In the genomic region with DNA sequence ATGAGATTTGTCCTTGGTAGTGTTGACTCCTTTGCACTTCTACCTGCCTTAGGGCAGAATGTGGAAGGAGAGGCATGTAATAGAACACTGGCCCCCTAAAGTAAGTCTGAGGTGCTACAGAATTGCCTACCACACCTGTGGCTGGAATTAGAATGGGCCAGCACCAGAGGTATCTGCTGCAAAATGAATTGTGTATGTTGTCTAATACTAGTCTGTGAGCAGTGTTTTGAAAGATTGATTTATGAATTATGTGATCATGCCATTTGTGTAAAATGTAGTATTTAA, we compare ENCODE assay signal across 21 cellular contexts. TPM values are rescaled to one million over a fixed set of nuclear protein-coding genes. Genes with fewer than 3 reads are reported as not detected.
DNase-seq lines count a peak whose midpoint lies in the region; ATAC-seq, FAIRE-seq and TF ChIP-seq lines count a peak whose summit lies in the region.
"Had no signal": no experiment of that assay in that cellular context is flagged by ENCODE, and none has a peak within 500 bp of the region (broad histone marks: within the 10 kb centered on the region; RNA-seq: fewer than 3 reads in every experiment).

No MANE protein-coding gene starts in this region.

- no peak for DNase-seq in cardiac muscle cell (ENCODE audit: low read depth in 1 of 2, low spot score in 1 of 2)
- DNase-seq in Right ventricle myocardium inferior (ENCODE audit: missing footprints) = no peak
- DNase-seq in MM.1S = no peak
- no peak for DNase-seq in foreskin keratinocyte
- DNase-seq in urothelium cell line (ENCODE audit: low spot score) = no peak
- DNase-seq in NCI-H510A (lab: John Stamatoyannopoulos, UW) = no peak
- no peak for DNase-seq in SHP77 (lab: John Stamatoyannopoulos, UW)
- DNase-seq: activated CD4-positive, alpha-beta T cell treated with anti-CD3 and anti-CD28 coated beads, Interleukin-2, amount 50 U/mL, for 4 hours; aorta; effector memory CD4-positive, alpha-beta T cell; erythroblast; left ventricle myocardium inferior; NCI-H748 treated with DMSO at 0.1 percent for 48 hours; SJCRH30; stimulated activated CD4-positive, alpha-beta T cell treated with anti-CD3 and anti-CD28 coated beads, Interleukin-12 subunit alpha, Interleukin-12 subunit beta, amount 100 ng/mL, for 4 hours; stimulated activated CD4-positive, alpha-beta T cell treated with anti-CD3 and anti-CD28 coated beads, Interleukin-2, amount 100 ng/mL, for 48 hours; tibial artery had no signal

- peak; percentile 81 for FAIRE-seq in urothelium cell line (lab: Jason Lieb, UNC)
- FAIRE-seq: RCC 7860 had no signal

- no peak overlapping the region for H3K9ac ChIP-seq in MM.1S (ENCODE audit: low read length)

- H3K79me2 ChIP-seq in MM.1S (ENCODE audit: low read length) = peaks cover 33% of the 10 kb centered on the region

- no peaks in the 10 kb centered on the region for H4K20me1 ChIP-seq in MM.1S (ENCODE audit: insufficient read depth, low read length)

- H3K4me1 ChIP-seq in cardiac muscle cell (ENCODE audit: low read depth) (peaks cover under 1% of the 10 kb centered on the region), MM.1S (ENCODE audit: low read length) (peaks cover 36% of the 10 kb centered on the region), foreskin keratinocyte (no peaks in the 10 kb centered on the region)
- H3K4me1 ChIP-seq: SJCRH30, tibial artery had no signal

- H3F3A ChIP-seq in MM.1S (ENCODE audit: insufficient read depth, low read length) = peaks cover 5% of the 10 kb centered on the region; the same call in 1 of the 2 replicates

- no peak overlapping the region for H2AFZ ChIP-seq in MM.1S (ENCODE audit: low read length)

- H3K9me2 ChIP-seq in MM.1S (replicated peaks; ENCODE audit: insufficient read depth, low read length) = no peaks in the 10 kb centered on the region

- H3K27me3 ChIP-seq in cardiac muscle cell (no peaks in the 10 kb centered on the region), MM.1S (replicated peaks; ENCODE audit: insufficient read depth, low read length) (no peaks in the 10 kb centered on the region), foreskin keratinocyte (no peaks in the 10 kb centered on the region)
- H3K27me3 ChIP-seq: SJCRH30, tibial artery had no signal

- no peak for ATAC-seq in Right ventricle myocardium inferior
- ATAC-seq in foreskin keratinocyte = peak; percentile 61
- ATAC-seq in GM21529 (IDR thresholded peaks at IDR 0.05; ENCODE audit: unreplicated experiment) = no peak
- ATAC-seq: sciatic nerve had no signal

- H3K36me3 ChIP-seq in cardiac muscle cell (peaks cover 78% of the 10 kb centered on the region), MM.1S (replicated peaks; ENCODE audit: insufficient read depth, low read length) (peaks cover 3% of the 10 kb centered on the region; the same call in 1 of the 2 replicates)

- H3K4me2 ChIP-seq in MM.1S (ENCODE audit: low read depth, low read length) = peak overlapping the region; percentile 13; the same call in 1 of the 2 replicates

- no peak for TF ChIP-seq CTCF in cardiac muscle cell (IDR thresholded peaks at IDR 0.05; ENCODE audit: low read depth, low read length)
- no peak for TF ChIP-seq CTCF in MM.1S (IDR thresholded peaks at IDR 0.05; ENCODE audit: low read length)
- TF ChIP-seq CTCF in foreskin keratinocyte (conservative IDR thresholded peaks at IDR 0.05) = no peak

- H3K4me3 ChIP-seq in cardiac muscle cell (no peak overlapping the region), MM.1S (ENCODE audit: low read length) (no peak overlapping the region)
- H3K4me3 ChIP-seq: coronary artery, left ventricle myocardium inferior, SJCRH30, tibial artery had no signal

- intact Hi-C loops in Right ventricle myocardium inferior (cut with DNase I) = no loop called here

- H3K27ac ChIP-seq in cardiac muscle cell (peak overlapping the region; percentile 41), MM.1S (ENCODE audit: low read length) (peak overlapping the region; percentile 31; the same call in 1 of the 2 replicates), foreskin keratinocyte (no peak overlapping the region)
- H3K27ac ChIP-seq: coronary artery, left ventricle myocardium inferior, SJCRH30, tibial artery had no signal

- H3K9me3 ChIP-seq in cardiac muscle cell (ENCODE audit: low read depth) = no peaks in the 10 kb centered on the region
- H3K9me3 ChIP-seq in MM.1S (replicated peaks; ENCODE audit: insufficient read depth, low read length) = no peaks in the 10 kb centered on the region
- H3K9me3 ChIP-seq: left ventricle myocardium inferior, SJCRH30, tibial artery had no signal

RNA-seq across cellular contexts. Expression of gene STYX, which starts 5.7 kb away (rescaled TPM):
- total RNA-seq in cardiac muscle cell (8.1 and 11.4 TPM in 2 replicates), Right ventricle myocardium inferior (13.1 TPM), foreskin keratinocyte (18.1 and 19.0 TPM in 2 replicates)
- polyA plus RNA-seq in cardiac muscle cell (8.9 and 10.7 TPM in 2 replicates), foreskin keratinocyte (6.1 and 7.2 TPM in 2 replicates)

RNA-seq across cellular contexts. Expression of gene PSMC6, which starts 17.3 kb away (rescaled TPM):
- 140 and 151 TPM in 2 replicates for total RNA-seq in cardiac muscle cell
- 135 and 161 TPM in 2 replicates for polyA plus RNA-seq in cardiac muscle cell
- 71.7 TPM for total RNA-seq in Right ventricle myocardium inferior
- total RNA-seq in foreskin keratinocyte = 104 and 112 TPM in 2 replicates
- 63.6 and 78.5 TPM in 2 replicates for polyA plus RNA-seq in foreskin keratinocyte

RNA-seq across cellular contexts. Expression of gene ERO1A, which starts 28.9 kb away (rescaled TPM):
- total RNA-seq in cardiac muscle cell (57.9 and 58.0 TPM in 2 replicates), Right ventricle myocardium inferior (15.3 TPM), foreskin keratinocyte (95.0 and 95.3 TPM in 2 replicates)
- polyA plus RNA-seq in cardiac muscle cell (38.8 and 52.4 TPM in 2 replicates), foreskin keratinocyte (46.0 and 50.6 TPM in 2 replicates)
